1 cellular context compared by ENCODE assay signal in genomic region chr7:106598663-106599342, GRCh38.
TF ChIP-seq lines count a peak whose summit lies in the region.

No MANE protein-coding gene starts in this region.

TF ChIP-seq in GM12878, 131 proteins besides CTCF, POLR2A, EP300 and RAD21 (continued from another document and continues in another):
- TF ChIP-seq PKNOX1 (IDR thresholded peaks at IDR 0.05) (peak; percentile 77), POLR2AphosphoS2 (IDR thresholded peaks at IDR 0.05; ENCODE audit: low read depth, low read length) (no peak), CREB1 (IDR thresholded peaks at IDR 0.05; ENCODE audit: low read depth) (peak; percentile 94), NR2C2 (IDR thresholded peaks at IDR 0.05; ENCODE audit: borderline replicate concordance, control insufficient read depth, insufficient read length, low read depth) (no peak), CBFB (IDR thresholded peaks at IDR 0.05; ENCODE audit: low read depth) (no peak), SKIL (IDR thresholded peaks at IDR 0.05; ENCODE audit: low read depth, poor library complexity, severe bottlenecking) (no peak), ZNF24 (IDR thresholded peaks at IDR 0.05) (no peak), STAT1 (conservative IDR thresholded peaks at IDR 0.05) (no peak), CHD4 (IDR thresholded peaks at IDR 0.05) (no peak), POLR2AphosphoS5 (IDR thresholded peaks at IDR 0.05; ENCODE audit: low read length) (no peak), BMI1 (IDR thresholded peaks at IDR 0.05; ENCODE audit: borderline replicate concordance) (no peak), ESRRA (IDR thresholded peaks at IDR 0.05; ENCODE audit: low read length) (no peak), PML (IDR thresholded peaks at IDR 0.05; ENCODE audit: low read length) (no peak), USF1 (IDR thresholded peaks at IDR 0.05; ENCODE audit: borderline replicate concordance, extremely low read length, insufficient read depth, low read depth, low read length) (peak; percentile 24), LARP7 (IDR thresholded peaks at IDR 0.05) (no peak), ZBTB40 (IDR thresholded peaks at IDR 0.05; ENCODE audit: borderline replicate concordance) (no peak), ZBTB4 (CRISPR knock-in tag; IDR thresholded peaks at IDR 0.05) (no peak), ZNF274 (IDR thresholded peaks at IDR 0.05; ENCODE audit: insufficient read depth, insufficient read length) (no peak), PAX5 (IDR thresholded peaks at IDR 0.05; ENCODE audit: borderline replicate concordance, low read depth, low read length) (no peak), TCF7 (IDR thresholded peaks at IDR 0.05; ENCODE audit: borderline replicate concordance) (no peak), SMAD5 (IDR thresholded peaks at IDR 0.05; ENCODE audit: low read depth) (no peak), WRNIP1 (IDR thresholded peaks at IDR 0.05; ENCODE audit: borderline replicate concordance, low read depth, low read length) (no peak), RELA (IDR thresholded peaks at IDR 0.05; ENCODE audit: borderline replicate concordance, partially characterized antibody) (no peak), CEBPZ (IDR thresholded peaks at IDR 0.05; ENCODE audit: low read depth, low read length) (no peak), TARDBP (IDR thresholded peaks at IDR 0.05; ENCODE audit: borderline replicate concordance) (no peak), EED (IDR thresholded peaks at IDR 0.05; ENCODE audit: low read depth) (no peak), FOXM1 (IDR thresholded peaks at IDR 0.05; ENCODE audit: low read depth, low read length) (no peak), RBBP5 (conservative IDR thresholded peaks at IDR 0.05) (no peak), HSF1 (IDR thresholded peaks at IDR 0.05; ENCODE audit: low read depth, low read length) (no peak), SRF (IDR thresholded peaks at IDR 0.05; ENCODE audit: low read depth in 2 of 2, low read length in 2 of 2) (no peak), JUND (IDR thresholded peaks at IDR 0.05; ENCODE audit: low read depth, low read length) (no peak)
- TF ChIP-seq, protein P1, sequence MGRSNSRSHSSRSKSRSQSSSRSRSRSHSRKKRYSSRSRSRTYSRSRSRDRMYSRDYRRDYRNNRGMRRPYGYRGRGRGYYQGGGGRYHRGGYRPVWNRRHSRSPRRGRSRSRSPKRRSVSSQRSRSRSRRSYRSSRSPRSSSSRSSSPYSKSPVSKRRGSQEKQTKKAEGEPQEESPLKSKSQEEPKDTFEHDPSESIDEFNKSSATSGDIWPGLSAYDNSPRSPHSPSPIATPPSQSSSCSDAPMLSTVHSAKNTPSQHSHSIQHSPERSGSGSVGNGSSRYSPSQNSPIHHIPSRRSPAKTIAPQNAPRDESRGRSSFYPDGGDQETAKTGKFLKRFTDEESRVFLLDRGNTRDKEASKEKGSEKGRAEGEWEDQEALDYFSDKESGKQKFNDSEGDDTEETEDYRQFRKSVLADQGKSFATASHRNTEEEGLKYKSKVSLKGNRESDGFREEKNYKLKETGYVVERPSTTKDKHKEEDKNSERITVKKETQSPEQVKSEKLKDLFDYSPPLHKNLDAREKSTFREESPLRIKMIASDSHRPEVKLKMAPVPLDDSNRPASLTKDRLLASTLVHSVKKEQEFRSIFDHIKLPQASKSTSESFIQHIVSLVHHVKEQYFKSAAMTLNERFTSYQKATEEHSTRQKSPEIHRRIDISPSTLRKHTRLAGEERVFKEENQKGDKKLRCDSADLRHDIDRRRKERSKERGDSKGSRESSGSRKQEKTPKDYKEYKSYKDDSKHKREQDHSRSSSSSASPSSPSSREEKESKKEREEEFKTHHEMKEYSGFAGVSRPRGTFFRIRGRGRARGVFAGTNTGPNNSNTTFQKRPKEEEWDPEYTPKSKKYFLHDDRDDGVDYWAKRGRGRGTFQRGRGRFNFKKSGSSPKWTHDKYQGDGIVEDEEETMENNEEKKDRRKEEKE (IDR thresholded peaks at IDR 0.05): no peak
- TF ChIP-seq, protein P2, sequence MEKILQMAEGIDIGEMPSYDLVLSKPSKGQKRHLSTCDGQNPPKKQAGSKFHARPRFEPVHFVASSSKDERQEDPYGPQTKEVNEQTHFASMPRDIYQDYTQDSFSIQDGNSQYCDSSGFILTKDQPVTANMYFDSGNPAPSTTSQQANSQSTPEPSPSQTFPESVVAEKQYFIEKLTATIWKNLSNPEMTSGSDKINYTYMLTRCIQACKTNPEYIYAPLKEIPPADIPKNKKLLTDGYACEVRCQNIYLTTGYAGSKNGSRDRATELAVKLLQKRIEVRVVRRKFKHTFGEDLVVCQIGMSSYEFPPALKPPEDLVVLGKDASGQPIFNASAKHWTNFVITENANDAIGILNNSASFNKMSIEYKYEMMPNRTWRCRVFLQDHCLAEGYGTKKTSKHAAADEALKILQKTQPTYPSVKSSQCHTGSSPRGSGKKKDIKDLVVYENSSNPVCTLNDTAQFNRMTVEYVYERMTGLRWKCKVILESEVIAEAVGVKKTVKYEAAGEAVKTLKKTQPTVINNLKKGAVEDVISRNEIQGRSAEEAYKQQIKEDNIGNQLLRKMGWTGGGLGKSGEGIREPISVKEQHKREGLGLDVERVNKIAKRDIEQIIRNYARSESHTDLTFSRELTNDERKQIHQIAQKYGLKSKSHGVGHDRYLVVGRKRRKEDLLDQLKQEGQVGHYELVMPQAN (conservative IDR thresholded peaks at IDR 0.05): no peak
